Comparison of ENCODE assay signal across 9 cellular contexts in genomic region chr17:83200231-83200699, GRCh38.
DNase-seq lines count a peak whose midpoint lies in the region; ATAC-seq and TF ChIP-seq lines count a peak whose summit lies in the region.
"Had no signal": no experiment of that assay in that cellular context is flagged by ENCODE, and none has a peak within 500 bp of the region (broad histone marks: within the 10 kb centered on the region; RNA-seq: fewer than 3 reads in every experiment).

No MANE protein-coding gene starts in this region.

- H3K36me3 ChIP-seq in mesenchymal stem cell (ENCODE audit: control insufficient read depth in 1 of 2, insufficient read depth in 2 of 2, low read depth in 1 of 2, low read length in 2 of 2) (no peaks in the 10 kb centered on the region), subcutaneous abdominal adipose tissue (ENCODE audit: control insufficient read depth in 5 of 5, insufficient read depth in 5 of 5, low read length in 5 of 5) (no peaks in the 10 kb centered on the region)

- H2BK120ac ChIP-seq in mesenchymal stem cell (ENCODE audit: low read depth, low read length), result no peak overlapping the region

- H3K4me3 ChIP-seq in mesenchymal stem cell (ENCODE audit: insufficient read depth in 1 of 2, low read depth in 1 of 2, low read length in 2 of 2) (no peak overlapping the region), subcutaneous abdominal adipose tissue (ENCODE audit: low read depth in 1 of 5, low read length in 5 of 5) (peak overlapping the region in 1 of 5 donors; percentile 35)

- no peaks in the 10 kb centered on the region for H3K9me3 ChIP-seq in CD4-positive, alpha-beta T cell (ENCODE audit: control insufficient read depth, low read length)
- H3K9me3 ChIP-seq in mesenchymal stem cell (ENCODE audit: control insufficient read depth, low read length) (no peaks in the 10 kb centered on the region), subcutaneous abdominal adipose tissue (ENCODE audit: control insufficient read depth in 5 of 5, low read length in 5 of 5) (no peaks in the 10 kb centered on the region)

- no peaks in the 10 kb centered on the region for H3K9me3 Mint-ChIP-seq in CD4-positive, alpha-beta T cell

- peak in 4 of 10 experiments; percentile 21 to 40 (median 29) for DNase-seq in CD4-positive, alpha-beta T cell
- DNase-seq in NOMO-1 treated with dmso at 0.1 percent for 144 hours (lab: John Stamatoyannopoulos, UW; ENCODE audit: unreplicated experiment) (peak; percentile 53), mesenchymal stem cell (no peak), GM13977 (ENCODE audit: low spot score) (no peak), SHP77 treated with DMSO at 0.1 percent for 48 hours (lab: John Stamatoyannopoulos, UW) (no peak), NCI-H2196 treated with DMSO at 0.1 percent for 48 hours (lab: John Stamatoyannopoulos, UW; ENCODE audit: unreplicated experiment) (no peak)
- peak; percentile 57 for DNase-seq in activated gamma-delta T cell treated with anti-CD3 and anti-CD28 coated beads, Interleukin-2, amount 50 U/mL, for 16 hours (ENCODE audit: low read depth)

- H2BK12ac ChIP-seq in mesenchymal stem cell (ENCODE audit: low read length in 2 of 2), result no peak overlapping the region

- 85% methylated on average over 20 of the region's 21 CpGs for WGBS in mesenchymal stem cell

- H2AFZ ChIP-seq in mesenchymal stem cell (ENCODE audit: low read depth, low read length), result no peak overlapping the region

- H3K18ac ChIP-seq in mesenchymal stem cell (ENCODE audit: low read depth in 1 of 2, low read length in 2 of 2), result no peak overlapping the region

- no peak overlapping the region for H4K8ac ChIP-seq in mesenchymal stem cell (ENCODE audit: low read length)

- H4K91ac ChIP-seq in mesenchymal stem cell (ENCODE audit: low read length), result no peak overlapping the region

- H3K4ac ChIP-seq in mesenchymal stem cell (ENCODE audit: low read depth in 1 of 2, low read length in 2 of 2), result no peak overlapping the region

- in situ Hi-C loops in GM13977 (cut with MboI; ENCODE audit: low pct_unique_long_range_greater_than_20kb, low sequenced_read_pairs, unreplicated experiment), result no loop called here

- H2BK15ac ChIP-seq in mesenchymal stem cell (ENCODE audit: low read depth, poor library complexity, severe bottlenecking), result no peak overlapping the region

- H3K14ac ChIP-seq in mesenchymal stem cell (ENCODE audit: low read length in 2 of 2), result no peak overlapping the region

- peak overlapping the region; percentile 27 for H2AK5ac ChIP-seq in mesenchymal stem cell (ENCODE audit: low read length, severe bottlenecking)

- H3K4me1 ChIP-seq in mesenchymal stem cell (ENCODE audit: control insufficient read depth, insufficient read depth, low read depth, low read length), result peaks cover 45% of the 10 kb centered on the region
- H3K4me1 ChIP-seq in subcutaneous abdominal adipose tissue (ENCODE audit: control insufficient read depth in 5 of 5, insufficient read depth in 5 of 5, low read length in 5 of 5), result peaks cover 30 to 92% (median 82%) of the 10 kb centered on the region in 5 donors

- peak overlapping the region; percentile 79 for H3K27ac Mint-ChIP-seq in CD4-positive, alpha-beta T cell

- CTCF ChIA-PET in CD4-positive, alpha-beta T cell (lab: Charles Lee), result interaction anchor here (1.9 kb wide), 1 partner anchor 419 kb away, joined by 7 read pairs; no protein-coding TSS in a partner anchor

- no peak for TF ChIP-seq CTCF in CD4-positive, alpha-beta T cell (IDR thresholded peaks at IDR 0.05)
- no peak for TF ChIP-seq CTCF in GM13977 (IDR thresholded peaks at IDR 0.05; ENCODE audit: extremely low read depth, insufficient read depth, missing control alignments)

- peak; percentile 47 for ATAC-seq in CD4-positive, alpha-beta T cell (ENCODE audit: poor library complexity)

- peak overlapping the region; percentile 85 for H3K9ac ChIP-seq in mesenchymal stem cell (ENCODE audit: low read length)
- H3K9ac ChIP-seq in subcutaneous abdominal adipose tissue (ENCODE audit: low read length in 5 of 5), result peak overlapping the region in 4 of 5 donors; percentile 6 to 70 (median 54)

- H2BK5ac ChIP-seq in mesenchymal stem cell (ENCODE audit: low read depth, low read length, poor library complexity, severe bottlenecking), result no peak overlapping the region

- peaks cover 4% of the 10 kb centered on the region for H3K27me3 Mint-ChIP-seq in CD4-positive, alpha-beta T cell

- no peaks in the 10 kb centered on the region for H3K36me3 Mint-ChIP-seq in CD4-positive, alpha-beta T cell (ENCODE audit: low read depth)
- H3K36me3 Mint-ChIP-seq: brain had no signal

- H3K4me3 Mint-ChIP-seq in CD4-positive, alpha-beta T cell, result peak overlapping the region; percentile 75
- H3K4me3 Mint-ChIP-seq: brain had no signal

- H3K27ac ChIP-seq in CD4-positive, alpha-beta T cell (ENCODE audit: low read depth, low read length), result no peak overlapping the region
- H3K27ac ChIP-seq in mesenchymal stem cell (ENCODE audit: low read length, poor library complexity, severe bottlenecking), result no peak overlapping the region
- peak overlapping the region; percentile 88 for H3K27ac ChIP-seq in subcutaneous abdominal adipose tissue (ENCODE audit: low read depth, low read length)

- POLR2A ChIA-PET in CD4-positive, alpha-beta T cell (lab: Charles Lee), result interaction anchor here (1.7 kb wide), 1 partner anchor 337 kb away, joined by 4 read pairs; no protein-coding TSS in a partner anchor

- intact Hi-C loops in CD4-positive, alpha-beta T cell (cut with DNase I, micrococcal nuclease), result no loop called here

- no peaks in the 10 kb centered on the region for H3K27me3 ChIP-seq in CD4-positive, alpha-beta T cell (ENCODE audit: control insufficient read depth, insufficient read depth, low read length)
- H3K27me3 ChIP-seq in mesenchymal stem cell (ENCODE audit: control insufficient read depth in 1 of 2, insufficient read depth in 1 of 2, low read length in 2 of 2) (no peaks in the 10 kb centered on the region), subcutaneous abdominal adipose tissue (ENCODE audit: control insufficient read depth in 5 of 5, insufficient read depth in 4 of 5, low read length in 5 of 5) (no peaks in the 10 kb centered on the region)

- H3K4me2 ChIP-seq in mesenchymal stem cell (ENCODE audit: low read length, poor library complexity, severe bottlenecking), result no peak overlapping the region

- H3K4me1 Mint-ChIP-seq in CD4-positive, alpha-beta T cell (ENCODE audit: low read depth), result peaks cover 20% of the 10 kb centered on the region

- H3K79me1 ChIP-seq in mesenchymal stem cell (replicated peaks; ENCODE audit: low read length, poor library complexity, severe bottlenecking), result no peaks in the 10 kb centered on the region

- no peak overlapping the region for H3K23ac ChIP-seq in mesenchymal stem cell (ENCODE audit: low read length in 2 of 2)

Comparison
In these comparisons a context has a peak if more than half of its experiments do, and no peak if none do; other contexts are left out.
1. DNase-seq: peak in NOMO-1 treated with dmso at 0.1 percent for 144 hours (single experiment) and activated gamma-delta T cell treated with anti-CD3 and anti-CD28 coated beads, Interleukin-2, amount 50 U/mL, for 16 hours (single experiment); none in mesenchymal stem cell (single experiment), GM13977 (single experiment), SHP77 treated with DMSO at 0.1 percent for 48 hours (single experiment) and NCI-H2196 treated with DMSO at 0.1 percent for 48 hours (single experiment).